ENCODE assay signal across 8 cellular contexts in the genomic region with DNA sequence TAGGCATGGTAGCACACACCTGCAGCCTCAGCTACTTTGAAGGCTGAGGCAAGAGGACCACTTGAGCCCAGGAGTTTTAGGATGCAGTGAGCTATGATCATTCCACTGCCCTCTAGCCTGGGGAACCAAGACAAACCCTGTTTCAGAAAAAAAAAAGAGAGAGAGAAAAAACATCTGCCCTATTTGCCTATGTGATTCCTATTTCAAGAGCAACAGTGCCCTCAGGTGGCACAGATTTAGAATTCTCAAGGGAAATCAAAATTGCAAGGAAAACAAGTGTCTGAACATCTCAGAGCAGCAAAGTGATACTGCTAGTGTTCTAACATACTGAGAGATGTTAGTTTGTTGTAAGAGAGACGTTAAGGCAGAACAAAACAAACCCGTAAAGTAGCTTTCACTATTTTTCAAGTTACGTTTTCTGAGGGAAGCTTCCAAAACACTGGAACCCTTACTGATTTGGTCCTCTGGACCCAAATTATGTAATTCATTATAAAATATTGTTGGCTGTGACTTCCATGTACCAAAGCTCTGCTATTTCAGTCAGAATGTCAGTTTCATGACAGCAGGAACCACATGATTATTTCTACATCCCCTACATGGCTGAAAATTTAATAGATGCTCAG. TPM values are rescaled to one million over a fixed set of nuclear protein-coding genes. Genes with fewer than 3 reads are reported as not detected.
DNase-seq lines count a peak whose midpoint lies in the region; ATAC-seq and TF ChIP-seq lines count a peak whose summit lies in the region.

No MANE protein-coding gene starts in this region.

- H3K36me3 Mint-ChIP-seq in activated CD4-positive, alpha-beta T cell treated with anti-CD3 and anti-CD28 coated beads, Interleukin-2, amount 10 ng/mL, durations not matched to agents 24 days and 14 days (ENCODE audit: low read depth), result peaks cover 14% of the 10 kb centered on the region
- peaks cover 16% of the 10 kb centered on the region for H3K36me3 Mint-ChIP-seq in progenitor cell of endocrine pancreas (ENCODE audit: insufficient read depth)

- intact Hi-C loops in activated CD4-positive, alpha-beta T cell treated with anti-CD3 and anti-CD28 coated beads, Interleukin-2, amount 10 ng/mL, durations not matched to agents 24 days and 14 days (cut with micrococcal nuclease), result loop anchor here (1.0 to 5.0 kb wide), 6 partner anchors 14 to 644 kb away; a partner anchor contains a TSS

- TF ChIP-seq CTCF in progenitor cell of endocrine pancreas (IDR thresholded peaks at IDR 0.05; ENCODE audit: unreplicated experiment), result peak; percentile 69

- H3K4me3 Mint-ChIP-seq in activated CD4-positive, alpha-beta T cell treated with anti-CD3 and anti-CD28 coated beads, Interleukin-2, amount 10 ng/mL, durations not matched to agents 24 days and 14 days, result peak overlapping the region; percentile 59
- H3K4me3 Mint-ChIP-seq in progenitor cell of endocrine pancreas (ENCODE audit: low read depth), result no peak overlapping the region

- H3K4me3 ChIP-seq in H7 (ENCODE audit: insufficient read depth, low read depth, low read length), result no peak overlapping the region

- no peaks in the 10 kb centered on the region for H3K27me3 ChIP-seq in H7 (ENCODE audit: control insufficient read depth, insufficient read depth, low read length)

- peak; percentile 59 for ATAC-seq in GM19328 (IDR thresholded peaks at IDR 0.05; ENCODE audit: unreplicated experiment)
- ATAC-seq in HG03280 (IDR thresholded peaks at IDR 0.05; ENCODE audit: unreplicated experiment), result peak; percentile 77

- H3K27me3 Mint-ChIP-seq in activated CD4-positive, alpha-beta T cell treated with anti-CD3 and anti-CD28 coated beads, Interleukin-2, amount 10 ng/mL, durations not matched to agents 24 days and 14 days, result no peaks in the 10 kb centered on the region
- H3K27me3 Mint-ChIP-seq in progenitor cell of endocrine pancreas, result no peaks in the 10 kb centered on the region

- peak overlapping the region; percentile 51 for H3K27ac Mint-ChIP-seq in activated CD4-positive, alpha-beta T cell treated with anti-CD3 and anti-CD28 coated beads, Interleukin-2, amount 10 ng/mL, durations not matched to agents 24 days and 14 days
- H3K27ac Mint-ChIP-seq in progenitor cell of endocrine pancreas, result no peak overlapping the region

- peaks cover 20% of the 10 kb centered on the region for H3K4me1 Mint-ChIP-seq in activated CD4-positive, alpha-beta T cell treated with anti-CD3 and anti-CD28 coated beads, Interleukin-2, amount 10 ng/mL, durations not matched to agents 24 days and 14 days
- no peaks in the 10 kb centered on the region for H3K4me1 Mint-ChIP-seq in progenitor cell of endocrine pancreas (ENCODE audit: low read depth)

- no peaks in the 10 kb centered on the region for H3K9me3 Mint-ChIP-seq in activated CD4-positive, alpha-beta T cell treated with anti-CD3 and anti-CD28 coated beads, Interleukin-2, amount 10 ng/mL, durations not matched to agents 24 days and 14 days
- no peaks in the 10 kb centered on the region for H3K9me3 Mint-ChIP-seq in progenitor cell of endocrine pancreas (ENCODE audit: low read depth)

- peaks cover 3% of the 10 kb centered on the region for H3K36me3 ChIP-seq in H7 (replicated peaks; ENCODE audit: control insufficient read depth, insufficient read depth, low read length)

- DNase-seq in DMS153 (lab: John Stamatoyannopoulos, UW) (peak; percentile 74), NCI-H2227 treated with DMSO at 0.1 percent for 48 hours (lab: John Stamatoyannopoulos, UW) (peak; percentile 56), fibroblast of peridontal ligament (ENCODE audit: extremely low read depth) (peak; percentile 86), progenitor cell of endocrine pancreas (ENCODE audit: low spot score, unreplicated experiment) (peak; percentile 10), H7 (no peak)
- DNase-seq in activated CD4-positive, alpha-beta T cell treated with anti-CD3 and anti-CD28 coated beads, Interleukin-2, amount 10 ng/mL, durations not matched to agents 24 days and 14 days, result peak; percentile 87

RNA-seq across cellular contexts. Expression of a gene that starts 7.9 kb away (rescaled TPM):
- total RNA-seq in activated CD4-positive, alpha-beta T cell treated with anti-CD3 and anti-CD28 coated beads, Interleukin-2, amount 10 ng/mL, durations not matched to agents 24 days and 14 days, result 11.0 and 13.2 TPM in 2 replicates
- total RNA-seq in progenitor cell of endocrine pancreas, result 89.9 and 96.3 TPM in 2 replicates
- 39.0 and 54.9 TPM in 2 replicates for total RNA-seq in H7 (2014; rRNA removed; shearing (Covaris generic))

RNA-seq across cellular contexts. Expression of a gene that starts 15.2 kb away (rescaled TPM):
- total RNA-seq in activated CD4-positive, alpha-beta T cell treated with anti-CD3 and anti-CD28 coated beads, Interleukin-2, amount 10 ng/mL, durations not matched to agents 24 days and 14 days, result 37.6 and 39.7 TPM in 2 replicates
- 4.0 and 7.0 TPM in 2 replicates for total RNA-seq in progenitor cell of endocrine pancreas
- 2.0 and 3.4 TPM in 2 replicates for total RNA-seq in H7 (2014; rRNA removed; shearing (Covaris generic))
